Comparison of ENCODE assay signal across 9 cellular contexts in the genomic region with DNA sequence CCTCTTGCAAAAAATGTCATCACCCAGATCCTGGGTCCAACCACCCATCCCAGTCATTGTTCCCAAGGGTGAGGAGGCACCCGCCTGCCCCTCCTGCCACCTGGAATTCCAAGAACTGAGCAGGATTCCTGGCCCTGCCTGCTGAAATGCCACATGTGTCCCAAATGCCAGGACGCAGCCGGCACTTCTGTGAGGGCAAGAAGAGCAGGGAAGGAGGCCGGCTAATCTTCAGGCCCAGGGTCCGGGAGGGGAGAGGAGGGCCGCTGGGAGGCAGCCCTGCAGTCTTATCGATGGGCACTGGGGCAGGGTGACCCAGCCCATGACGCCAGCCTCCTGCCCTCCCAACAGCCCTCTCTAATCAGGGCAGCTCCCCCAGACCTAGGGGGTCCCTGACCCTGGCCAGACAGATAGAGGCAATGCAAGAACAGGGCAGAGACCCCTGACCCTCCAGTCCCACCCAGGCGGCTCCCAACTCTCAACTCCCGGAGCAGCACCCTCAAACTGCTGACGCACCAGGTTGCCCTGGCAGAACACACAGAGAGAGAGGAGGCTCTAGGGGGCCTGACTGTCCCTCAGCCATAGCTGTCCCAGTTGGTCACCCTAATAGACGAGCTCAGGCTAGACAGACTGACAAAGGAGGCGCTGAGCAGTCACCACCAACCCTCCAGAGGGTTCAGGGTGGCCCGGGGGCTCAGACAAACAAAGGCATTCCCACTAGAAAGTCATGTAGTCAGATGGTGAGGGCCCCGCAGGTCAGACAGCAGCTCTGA. TPM values are rescaled to one million over a fixed set of nuclear protein-coding genes. Genes with fewer than 3 reads are reported as not detected.
A peak's percentile ranks its signal among the peaks of the same experiment; 100 is the strongest.
DNase-seq lines count a peak whose midpoint lies in the region; ATAC-seq, FAIRE-seq and TF ChIP-seq lines count a peak whose summit lies in the region.
"Had no signal": no experiment of that assay in that cellular context is flagged by ENCODE, and none has a peak within 500 bp of the region (broad histone marks: within the 10 kb centered on the region; RNA-seq: fewer than 3 reads in every experiment).

No MANE protein-coding gene starts in this region.

- no peak for TF ChIP-seq CTCF in right atrium auricular region (IDR thresholded peaks at IDR 0.05)
- TF ChIP-seq CTCF in GM12878 (IDR thresholded peaks at IDR 0.05 in 2 of 3, conservative IDR thresholded peaks at IDR 0.05 in 1 of 3; ENCODE audit: control insufficient read depth in 2 of 3, extremely low read depth in 1 of 3, insufficient read depth in 1 of 3, low read depth in 3 of 3, low read length in 3 of 3), result no peak
- TF ChIP-seq CTCF in mesothelial cell of epicardium (IDR thresholded peaks at IDR 0.05; ENCODE audit: unreplicated experiment), result no peak
- no peak for TF ChIP-seq CTCF in uterus (IDR thresholded peaks at IDR 0.05)

- POLR2A ChIA-PET in GM12878 (lab: Charles Lee), result interaction anchor here (0.6 to 1.2 kb wide), 3 partner anchors 17 to 551 kb away, joined by 3 to 6 read pairs (median 5); partner anchors contain the start of gene HMG20B

- 77% methylated on average over 15 of the region's 15 CpGs for WGBS in GM12878 (ENCODE audit: insufficient coverage, insufficient replicate concordance, low lambda C conversion rate, missing lambda C conversion rate)

- RAD21 ChIA-PET in GM12878 (lab: Charles Lee; ENCODE audit: unreplicated experiment), result interaction anchor here (0.9 kb wide), 1 partner anchor 53 kb away, joined by 3 read pairs; no protein-coding TSS in a partner anchor

- SMC1A ChIA-PET in GM12878 (lab: Charles Lee; ENCODE audit: uncharacterized antibody, unreplicated experiment), result no interaction called here

- TF ChIP-seq POLR2A in GM12878 (IDR thresholded peaks at IDR 0.05; ENCODE audit: low read depth, low read length) (no peak), uterus (IDR thresholded peaks at IDR 0.05) (no peak)

- no peak for FAIRE-seq in GM12878 (lab: Jason Lieb, UNC)

- peak overlapping the region; percentile 50 for H3K9ac ChIP-seq in GM12878 (ENCODE audit: control insufficient read depth, insufficient read depth, low read length)

- no peak for ATAC-seq in Right ventricle myocardium superior (ENCODE audit: poor library complexity)
- ATAC-seq in GM12878, result no peak

- peaks cover 18% of the 10 kb centered on the region for H3K4me1 Mint-ChIP-seq in mesothelial cell of epicardium

- in situ Hi-C loops in GM12878 (cut with MboI), result no loop called here

- H3K27me3 ChIP-seq in right atrium auricular region, result no peaks in the 10 kb centered on the region
- H3K27me3 ChIP-seq in GM12878 (replicated peaks in 1 of 2; ENCODE audit: control insufficient read depth in 2 of 2, insufficient read depth in 2 of 2, low read length in 1 of 2), result no peaks in the 10 kb centered on the region
- no peaks in the 10 kb centered on the region for H3K27me3 ChIP-seq in uterus

- no TSS peak for BruUV-seq in GM12878 (replicated peaks; lab: Mats Ljungman, UMichigan)

- DNase-seq in right atrium auricular region (ENCODE audit: low spot score) (no peak), Right ventricle myocardium superior (no peak), GM12878 (ENCODE audit: low read depth, low spot score) (no peak), mesothelial cell of epicardium (ENCODE audit: low spot score in 2 of 2, unreplicated experiment in 2 of 2) (no peak), uterus (no peak), T1000 (lab: John Stamatoyannopoulos, UW) (no peak), NCI-H2107 (lab: John Stamatoyannopoulos, UW) (no peak), H4 (ENCODE audit: low spot score) (no peak)

- H3K27ac ChIP-seq in right atrium auricular region (peak overlapping the region in 1 of 2 donors; percentile 84), GM12878 (ENCODE audit: control insufficient read depth, insufficient read depth) (no peak overlapping the region; the same call in 1 of the 2 replicates), uterus (no peak overlapping the region)

- H3K4me3 Mint-ChIP-seq in mesothelial cell of epicardium, result peak overlapping the region; percentile 84

- peak overlapping the region; percentile 75 for H3K4me2 ChIP-seq in GM12878 (ENCODE audit: control insufficient read depth, insufficient read depth)

- H3K27me3 Mint-ChIP-seq in mesothelial cell of epicardium (ENCODE audit: low read depth), result no peaks in the 10 kb centered on the region

- CTCF ChIA-PET in GM12878 (lab: Yijun Ruan, JAX), result interaction anchor here (0.9 to 3.4 kb wide), 3 partner anchors 10 to 144 kb away, joined by 3 to 20 read pairs (median 4); partner anchors contain the start of gene PIP5K1C

- no peaks in the 10 kb centered on the region for H3K36me3 Mint-ChIP-seq in mesothelial cell of epicardium

- H3K79me2 ChIP-seq in GM12878 (ENCODE audit: control insufficient read depth, insufficient read depth, low read length), result peaks cover 37% of the 10 kb centered on the region

- no peak for TF ChIP-seq RAD21 in GM12878 (IDR thresholded peaks at IDR 0.05; ENCODE audit: insufficient read depth, low read depth, low read length)

- H3K4me3 ChIP-seq in right atrium auricular region (peak overlapping the region; percentile 76 to 96), GM12878 (peak overlapping the region; percentile 94), uterus (peak overlapping the region; percentile 54 to 72)

- H3K36me3 ChIP-seq in right atrium auricular region (no peaks in the 10 kb centered on the region), GM12878 (ENCODE audit: control insufficient read depth in 2 of 2, insufficient read depth in 2 of 2, low read length in 1 of 2) (peaks cover 0 to 2% of the 10 kb centered on the region in 2 experiments; a peak in 2 of 4 replicates), uterus (no peaks in the 10 kb centered on the region)

- H3K9me3 Mint-ChIP-seq in mesothelial cell of epicardium, result no peaks in the 10 kb centered on the region

- H3K9me3 ChIP-seq in right atrium auricular region (no peaks in the 10 kb centered on the region), GM12878 (replicated peaks; ENCODE audit: control insufficient read depth, insufficient read depth, low read length) (no peaks in the 10 kb centered on the region), uterus (no peaks in the 10 kb centered on the region)

- no peak overlapping the region for H2AFZ ChIP-seq in GM12878 (ENCODE audit: control insufficient read depth, low read depth, low read length)

- H4K20me1 ChIP-seq in GM12878 (ENCODE audit: control insufficient read depth, insufficient read depth), result no peaks in the 10 kb centered on the region

- intact Hi-C loops in Right ventricle myocardium superior (cut with DNase I), result no loop called here
- intact Hi-C loops in GM12878 (cut with micrococcal nuclease; ENCODE audit: unreplicated experiment), result loop anchor here (5.0 kb wide), 1 partner anchor 71 kb away; the partner anchor contains the start of gene CACTIN
- intact Hi-C loops in uterus (cut with DNase I; ENCODE audit: low total_unique reads), result loop anchor here (10.0 kb wide), 1 partner anchor 59 kb away; no protein-coding TSS in a partner anchor

- no peak for TF ChIP-seq EP300 in GM12878 (IDR thresholded peaks at IDR 0.05; ENCODE audit: borderline replicate concordance in 1 of 2, control insufficient read depth in 1 of 2, low read depth in 2 of 2, low read length in 2 of 2)

- peaks cover 0 to 44% of the 10 kb centered on the region in 2 donors for H3K4me1 ChIP-seq in right atrium auricular region
- peaks cover 28% of the 10 kb centered on the region for H3K4me1 ChIP-seq in GM12878 (ENCODE audit: control insufficient read depth, insufficient read depth, low read length)
- H3K4me1 ChIP-seq in uterus, result peaks cover 0 to 14% of the 10 kb centered on the region in 2 donors

- H3K27ac Mint-ChIP-seq in mesothelial cell of epicardium, result no peak overlapping the region

RNA-seq across cellular contexts. Expression of gene MFSD12, which starts 1.5 kb away (rescaled TPM):
- total RNA-seq in right atrium auricular region (10 to 100 TPM; 15.8 to 35.4 TPM), Right ventricle myocardium superior (21.7 TPM), GM12878 (2014; rRNA removed) (49.1 and 50.5 TPM in 2 replicates), GM12878 (2014; rRNA removed; fragmentation: Illumina TruSeq; extraction: Trizol) (14.2 and 15.3 TPM in 2 replicates), GM12878 (2021) (56.3 and 65.9 TPM in 2 replicates), mesothelial cell of epicardium (58.3 to 61.1 TPM (median 59.5 TPM) in 3 replicates), uterus (10 to 100 TPM in 3 of 4 donors, under 1 TPM in 1; 0.59 to 44.9 (median 38.9) TPM)
- 108 and 117 TPM in 2 replicates for total RNA-seq in GM12878 (2013; cell fraction: nucleolus; rRNA removed)
- polyA plus RNA-seq in GM12878 (2011; ENCODE audit: low read depth), result 6.7 TPM
- polyA plus RNA-seq in GM12878 (2011; rRNA removed) (8.4 and 18.2 TPM in 2 replicates), GM12878 (2014; fragmentation: Illumina TruSeq; extraction: Trizol) (6.6 and 13.8 TPM in 2 replicates), GM12878 (2014; fragmentation: Nextera tagmentation; extraction: Ambion mirVana) (1 to 10 TPM in 1 of 2 experiments, under 1 TPM in 1; 0.58 to 1.9 TPM), GM12878 (2014; rRNA removed) (53.8 and 71.4 TPM in 2 replicates), GM12878 (2016; fragmentation: Nextera tagmentation; extraction: Ambion mirVana) (10 to 100 TPM in 1 of 2 experiments, 1 to 10 TPM in 1; 7.3 to 25.0 TPM)
- polyA plus RNA-seq in GM12878 (2011; cell fraction: cytosol; rRNA removed), result 24.8 and 37.2 TPM in 2 replicates
- polyA plus RNA-seq in GM12878 (2011; cell fraction: nucleus; rRNA removed), result 98.5 and 132 TPM in 2 replicates
- polyA plus RNA-seq in GM12878 (2012), result 28.8 and 29.4 TPM in 2 replicates
- polyA minus RNA-seq in GM12878 (2011; rRNA and poly(A)+ RNA removed), result 15.9 and 23.6 TPM in 2 replicates
- 25.9 and 34.3 TPM in 2 replicates for polyA minus RNA-seq in GM12878 (2011; cell fraction: cytosol; rRNA and poly(A)+ RNA removed)
- 17.0 and 35.6 TPM in 2 replicates for polyA minus RNA-seq in GM12878 (2011; cell fraction: nucleus; rRNA and poly(A)+ RNA removed)
- 32.1 and 55.1 TPM in 2 replicates for total RNA-seq in H4 (2014; rRNA removed; shearing (Covaris generic))

RNA-seq across cellular contexts. Expression of gene TEKTIP1, which starts 16.9 kb away (rescaled TPM):
- not detected for total RNA-seq in right atrium auricular region
- total RNA-seq in Right ventricle myocardium superior, result 0.46 TPM
- not detected in 2 replicates for total RNA-seq in GM12878 (2013; cell fraction: nucleolus; rRNA removed)
- not detected in 2 replicates for total RNA-seq in GM12878 (2014; rRNA removed)
- not detected in 2 replicates for total RNA-seq in GM12878 (2014; rRNA removed; fragmentation: Illumina TruSeq; extraction: Trizol)
- 1.7 and 2.6 TPM in 2 replicates for total RNA-seq in GM12878 (2021)
- not detected for polyA plus RNA-seq in GM12878 (2011; ENCODE audit: low read depth)
- 0.18 TPM in 1 of 2 replicates, not detected in the other for polyA plus RNA-seq in GM12878 (2011; rRNA removed)
- polyA plus RNA-seq in GM12878 (2011; cell fraction: cytosol; rRNA removed), result 0.10 and 0.25 TPM in 2 replicates
- 5.2 and 5.7 TPM in 2 replicates for polyA plus RNA-seq in GM12878 (2011; cell fraction: nucleus; rRNA removed)
- 0.62 and 1.1 TPM in 2 replicates for polyA plus RNA-seq in GM12878 (2012)
- polyA plus RNA-seq in GM12878 (2014; fragmentation: Illumina TruSeq; extraction: Trizol), result not detected in 2 replicates
- polyA plus RNA-seq in GM12878 (2014; fragmentation: Nextera tagmentation; extraction: Ambion mirVana), result not detected
- 0.69 and 1.1 TPM in 2 replicates for polyA plus RNA-seq in GM12878 (2014; rRNA removed)
- under 1 TPM; 0.45 to 0.60 TPM for polyA plus RNA-seq in GM12878 (2016; fragmentation: Nextera tagmentation; extraction: Ambion mirVana)
- polyA minus RNA-seq in GM12878 (2011; rRNA and poly(A)+ RNA removed), result not detected in 2 replicates
- not detected in 2 replicates for polyA minus RNA-seq in GM12878 (2011; cell fraction: cytosol; rRNA and poly(A)+ RNA removed)
- polyA minus RNA-seq in GM12878 (2011; cell fraction: nucleus; rRNA and poly(A)+ RNA removed), result 0.77 TPM in 1 of 2 replicates, not detected in the other
- total RNA-seq in mesothelial cell of epicardium, result 2.3 to 3.5 TPM (median 2.6 TPM) in 3 replicates
- 1 to 10 TPM in 1 of 4 donors, not detected in 3; 5.5 TPM for total RNA-seq in uterus
- not detected in 2 replicates for total RNA-seq in H4 (2014; rRNA removed; shearing (Covaris generic))
- total RNA-seq: G401 had no signal

RNA-seq across cellular contexts. Expression of gene HMG20B, which starts 16.9 kb away (rescaled TPM):
- total RNA-seq in right atrium auricular region (10 to 100 TPM; 51.8 to 52.5 TPM), Right ventricle myocardium superior (34.4 TPM), GM12878 (2014; rRNA removed) (62.9 and 68.5 TPM in 2 replicates), GM12878 (2014; rRNA removed; fragmentation: Illumina TruSeq; extraction: Trizol) (21.8 and 22.5 TPM in 2 replicates), GM12878 (2021) (80.9 and 86.4 TPM in 2 replicates), mesothelial cell of epicardium (89.5 to 94.9 TPM (median 93.9 TPM) in 3 replicates), uterus (100 to 1,000 TPM in 1 of 4 donors, 10 to 100 TPM in 3; 52.9 to 232 (median 63.6) TPM)
- 16.4 and 20.5 TPM in 2 replicates for total RNA-seq in GM12878 (2013; cell fraction: nucleolus; rRNA removed)
- polyA plus RNA-seq in GM12878 (2011; ENCODE audit: low read depth), result 20.6 TPM
- polyA plus RNA-seq in GM12878 (2011; rRNA removed) (22.7 and 30.4 TPM in 2 replicates), GM12878 (2014; fragmentation: Illumina TruSeq; extraction: Trizol) (7.8 and 12.9 TPM in 2 replicates), GM12878 (2014; fragmentation: Nextera tagmentation; extraction: Ambion mirVana) (1 to 10 TPM in 1 of 2 experiments, under 1 TPM in 1; 0.37 to 1.8 TPM), GM12878 (2014; rRNA removed) (92.7 and 104 TPM in 2 replicates), GM12878 (2016; fragmentation: Nextera tagmentation; extraction: Ambion mirVana) (10 to 100 TPM; 63.6 to 69.1 TPM)
- polyA plus RNA-seq in GM12878 (2011; cell fraction: cytosol; rRNA removed), result 33.5 and 57.7 TPM in 2 replicates
- 106 and 137 TPM in 2 replicates for polyA plus RNA-seq in GM12878 (2011; cell fraction: nucleus; rRNA removed)
- polyA plus RNA-seq in GM12878 (2012), result 52.1 and 53.5 TPM in 2 replicates
- 4.9 and 10.6 TPM in 2 replicates for polyA minus RNA-seq in GM12878 (2011; rRNA and poly(A)+ RNA removed)
- 21.8 and 28.1 TPM in 2 replicates for polyA minus RNA-seq in GM12878 (2011; cell fraction: cytosol; rRNA and poly(A)+ RNA removed)
- 8.1 and 14.1 TPM in 2 replicates for polyA minus RNA-seq in GM12878 (2011; cell fraction: nucleus; rRNA and poly(A)+ RNA removed)
- total RNA-seq in H4 (2014; rRNA removed; shearing (Covaris generic)), result 72.2 and 90.8 TPM in 2 replicates

RNA-seq across cellular contexts. Expression of gene GIPC3, which starts 29.4 kb away (rescaled TPM):
- total RNA-seq in right atrium auricular region (1 to 10 TPM in 1 of 2 donors, under 1 TPM in 1; 0.96 to 1.5 TPM), Right ventricle myocardium superior (2.2 TPM), GM12878 (2014; rRNA removed) (not detected in 2 replicates), GM12878 (2014; rRNA removed; fragmentation: Illumina TruSeq; extraction: Trizol) (not detected in 2 replicates), GM12878 (2021) (not detected in 2 replicates), mesothelial cell of epicardium (0.07 to 0.11 TPM (median 0.09 TPM) in 3 replicates), uterus (1 to 10 TPM in 1 of 4 donors, under 1 TPM in 1, not detected in 2; 0.07 to 4.0 TPM)
- total RNA-seq in GM12878 (2013; cell fraction: nucleolus; rRNA removed), result not detected in 2 replicates
- polyA plus RNA-seq in GM12878 (2011; ENCODE audit: low read depth), result 0.07 TPM
- polyA plus RNA-seq in GM12878 (2011; rRNA removed) (not detected in 2 replicates), GM12878 (2014; fragmentation: Illumina TruSeq; extraction: Trizol) (not detected in 2 replicates), GM12878 (2014; fragmentation: Nextera tagmentation; extraction: Ambion mirVana) (not detected), GM12878 (2014; rRNA removed) (not detected in 2 replicates), GM12878 (2016; fragmentation: Nextera tagmentation; extraction: Ambion mirVana) (not detected)
- not detected in 2 replicates for polyA plus RNA-seq in GM12878 (2011; cell fraction: cytosol; rRNA removed)
- not detected in 2 replicates for polyA plus RNA-seq in GM12878 (2011; cell fraction: nucleus; rRNA removed)
- polyA plus RNA-seq in GM12878 (2012), result 0.08 and 0.13 TPM in 2 replicates
- polyA minus RNA-seq in GM12878 (2011; rRNA and poly(A)+ RNA removed), result not detected in 2 replicates
- polyA minus RNA-seq in GM12878 (2011; cell fraction: cytosol; rRNA and poly(A)+ RNA removed), result not detected in 2 replicates
- polyA minus RNA-seq in GM12878 (2011; cell fraction: nucleus; rRNA and poly(A)+ RNA removed), result not detected in 2 replicates
- total RNA-seq in H4 (2014; rRNA removed; shearing (Covaris generic)), result not detected in 2 replicates
- total RNA-seq: G401 had no signal

RNA-seq across cellular contexts. Expression of gene FZR1, which starts 49.7 kb away (rescaled TPM):
- 10 to 100 TPM; 20.6 to 21.7 TPM for total RNA-seq in right atrium auricular region
- 19.0 TPM for total RNA-seq in Right ventricle myocardium superior
- 36.7 and 46.1 TPM in 2 replicates for total RNA-seq in GM12878 (2013; cell fraction: nucleolus; rRNA removed)
- 30.6 and 35.1 TPM in 2 replicates for total RNA-seq in GM12878 (2014; rRNA removed)
- 9.6 and 12.3 TPM in 2 replicates for total RNA-seq in GM12878 (2014; rRNA removed; fragmentation: Illumina TruSeq; extraction: Trizol)
- 42.8 and 44.2 TPM in 2 replicates for total RNA-seq in GM12878 (2021)
- 8.7 TPM for polyA plus RNA-seq in GM12878 (2011; ENCODE audit: low read depth)
- polyA plus RNA-seq in GM12878 (2011; rRNA removed), result 13.0 and 28.1 TPM in 2 replicates
- 28.1 and 37.0 TPM in 2 replicates for polyA plus RNA-seq in GM12878 (2011; cell fraction: cytosol; rRNA removed)
- polyA plus RNA-seq in GM12878 (2011; cell fraction: nucleus; rRNA removed), result 131 and 138 TPM in 2 replicates
- 25.6 and 34.9 TPM in 2 replicates for polyA plus RNA-seq in GM12878 (2012)
- 2.2 and 15.4 TPM in 2 replicates for polyA plus RNA-seq in GM12878 (2014; fragmentation: Illumina TruSeq; extraction: Trizol)
- under 1 TPM; 0.11 to 0.55 TPM for polyA plus RNA-seq in GM12878 (2014; fragmentation: Nextera tagmentation; extraction: Ambion mirVana)
- polyA plus RNA-seq in GM12878 (2014; rRNA removed), result 30.8 and 46.7 TPM in 2 replicates
- 10 to 100 TPM; 33.5 to 36.2 TPM for polyA plus RNA-seq in GM12878 (2016; fragmentation: Nextera tagmentation; extraction: Ambion mirVana)
- 17.0 and 37.1 TPM in 2 replicates for polyA minus RNA-seq in GM12878 (2011; rRNA and poly(A)+ RNA removed)
- polyA minus RNA-seq in GM12878 (2011; cell fraction: cytosol; rRNA and poly(A)+ RNA removed), result 20.7 and 28.9 TPM in 2 replicates
- polyA minus RNA-seq in GM12878 (2011; cell fraction: nucleus; rRNA and poly(A)+ RNA removed), result 23.3 and 26.6 TPM in 2 replicates
- 53.7 to 54.9 TPM (median 53.9 TPM) in 3 replicates for total RNA-seq in mesothelial cell of epicardium
- 10 to 100 TPM in 3 of 4 donors, 1 to 10 TPM in 1; 3.8 to 70.8 (median 33.0) TPM for total RNA-seq in uterus
- total RNA-seq in H4 (2014; rRNA removed; shearing (Covaris generic)), result 20.0 and 24.3 TPM in 2 replicates
